ENCODE assay signal across 14 cellular contexts in the genomic region with DNA sequence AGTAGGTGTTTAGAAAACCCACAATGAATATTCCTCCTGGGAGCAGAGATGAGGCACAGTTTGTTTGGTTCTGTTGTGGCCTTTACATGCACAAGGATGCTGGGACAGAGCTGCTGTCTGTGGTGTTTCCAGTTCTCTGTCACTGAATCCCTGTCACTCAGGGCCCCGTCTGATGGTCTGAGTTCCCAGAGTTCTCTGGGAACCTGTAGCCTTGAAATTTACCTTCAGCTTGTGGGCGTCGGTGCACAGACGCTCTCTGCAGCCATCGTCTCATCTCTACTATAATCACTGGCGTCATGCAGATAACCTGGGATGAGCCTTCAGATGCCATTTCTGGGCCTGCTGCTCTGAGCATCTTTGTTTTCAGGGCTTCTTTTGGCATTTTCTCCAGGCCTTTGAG.
DNase-seq lines count a peak whose midpoint lies in the region; ATAC-seq lines count a peak whose summit lies in the region.
"Had no signal": no experiment of that assay in that cellular context is flagged by ENCODE, and none has a peak within 500 bp of the region (broad histone marks: within the 10 kb centered on the region; RNA-seq: fewer than 3 reads in every experiment).

No MANE protein-coding gene starts in this region.

- peaks cover 20% of the 10 kb centered on the region for H3K79me2 ChIP-seq in Karpas-422 (ENCODE audit: low read length)

- no peaks in the 10 kb centered on the region for H3K27me3 Mint-ChIP-seq in memory B cell

- H3K9ac ChIP-seq in Karpas-422 (ENCODE audit: low read length), result no peak overlapping the region
- H3K9ac ChIP-seq: GM23248 had no signal

- H3K36me3 ChIP-seq in Karpas-422 (ENCODE audit: insufficient read depth, low read length), result peaks cover 56% of the 10 kb centered on the region
- H3K36me3 ChIP-seq: BE2C had no signal

- peaks cover 46% of the 10 kb centered on the region for H3K4me1 ChIP-seq in Karpas-422 (ENCODE audit: low read length)
- H3K4me1 ChIP-seq: BE2C had no signal

- H4K20me1 ChIP-seq in Karpas-422 (ENCODE audit: insufficient read depth, low read depth, low read length), result no peaks in the 10 kb centered on the region

- H3K4me1 Mint-ChIP-seq in memory B cell, result peaks cover 10% of the 10 kb centered on the region

- H3K4me3 Mint-ChIP-seq in memory B cell, result no peak overlapping the region
- H3K4me3 Mint-ChIP-seq: CD4-positive, alpha-beta memory T cell had no signal

- no peak overlapping the region for H2AFZ ChIP-seq in Karpas-422 (ENCODE audit: low read length)
- H2AFZ ChIP-seq: GM23248 had no signal

- H3K27me3 ChIP-seq in Karpas-422 (ENCODE audit: low read length), result no peaks in the 10 kb centered on the region

- H3K9me2 ChIP-seq in Karpas-422 (replicated peaks; ENCODE audit: insufficient read depth, low read length), result no peaks in the 10 kb centered on the region

- H3K27ac Mint-ChIP-seq in memory B cell, result peak overlapping the region; percentile 26

- peak overlapping the region; percentile 91 for H3K27ac ChIP-seq in Karpas-422 (ENCODE audit: low read length)
- H3K27ac ChIP-seq: GM23248 had no signal

- H3K36me3 Mint-ChIP-seq in memory B cell, result peaks cover 19% of the 10 kb centered on the region
- H3K36me3 Mint-ChIP-seq: CD4-positive, alpha-beta memory T cell had no signal

- no peaks in the 10 kb centered on the region for H3K9me3 ChIP-seq in Karpas-422 (ENCODE audit: low read length)
- H3K9me3 ChIP-seq: BE2C had no signal

- DNase-seq in Karpas-422, result no peak
- peak; percentile 18 for DNase-seq in ecto neural progenitor cell (ENCODE audit: low spot score)
- no peak for DNase-seq in memory B cell (ENCODE audit: low spot score in 2 of 2)
- peak; percentile 4 for DNase-seq in stimulated activated CD8-positive, alpha-beta memory T cell treated with anti-CD3 and anti-CD28 coated beads, Interleukin-4, amount 100 ng/mL, for 48 hours
- no peak for DNase-seq in EL
- DNase-seq in NCI-H1417 (lab: John Stamatoyannopoulos, UW), result no peak
- DNase-seq: BE2C; CD4-positive, alpha-beta memory T cell; DND-41; GM23248; H7; IMR-90; KBM-7 had no signal

- H3K9me3 Mint-ChIP-seq in memory B cell, result peaks cover 5% of the 10 kb centered on the region

- H3K4me3 ChIP-seq in Karpas-422 (ENCODE audit: low read length), result no peak overlapping the region
- H3K4me3 ChIP-seq: GM23248 had no signal

- H3K4me2 ChIP-seq in Karpas-422 (ENCODE audit: low read depth, low read length, poor library complexity, severe bottlenecking), result no peak overlapping the region

- ATAC-seq in memory B cell (ENCODE audit: low read depth) (no peak), GM18867 (IDR thresholded peaks at IDR 0.05; ENCODE audit: unreplicated experiment) (no peak)

Comparison
In these comparisons a context has a peak if more than half of its experiments do, and no peak if none do; other contexts are left out.
1. DNase-seq: peak in ecto neural progenitor cell (single experiment) and stimulated activated CD8-positive, alpha-beta memory T cell treated with anti-CD3 and anti-CD28 coated beads, Interleukin-4, amount 100 ng/mL, for 48 hours (single experiment); none in Karpas-422 (single experiment), memory B cell (0 of 2), EL (single experiment) and NCI-H1417 (0 of 3).